Comparison of ENCODE assay signal across 9 cellular contexts in the genomic region with DNA sequence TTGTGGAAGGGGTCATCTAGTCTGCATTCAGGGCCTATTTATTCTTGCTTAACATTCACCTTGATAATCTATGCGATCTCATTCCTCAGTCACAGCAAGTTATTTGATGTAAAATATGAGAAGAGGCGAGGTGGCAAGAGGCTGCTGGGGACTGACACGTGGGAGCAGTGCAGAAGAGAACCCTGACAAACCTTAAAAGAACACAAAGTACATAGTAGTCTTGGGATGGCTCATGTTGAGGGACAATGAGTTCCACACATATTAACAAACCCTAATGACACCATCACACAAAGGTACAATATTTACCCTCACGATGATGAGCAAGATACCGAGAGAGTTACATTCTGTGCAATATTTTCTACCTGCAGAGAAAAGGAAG. TPM values are rescaled to one million over a fixed set of nuclear protein-coding genes. Genes with fewer than 3 reads are reported as not detected.
A peak's percentile ranks its signal among the peaks of the same experiment; 100 is the strongest.
DNase-seq lines count a peak whose midpoint lies in the region; ATAC-seq and TF ChIP-seq lines count a peak whose summit lies in the region.
"Had no signal": no experiment of that assay in that cellular context is flagged by ENCODE, and none has a peak within 500 bp of the region (broad histone marks: within the 10 kb centered on the region; RNA-seq: fewer than 3 reads in every experiment).

No MANE protein-coding gene starts in this region.

- H3K4me3 ChIP-seq in DOHH2 (ENCODE audit: low read length) (peak overlapping the region; percentile 64), PC-9 (no peak overlapping the region; the same call in 1 of the 2 replicates), gastrocnemius medialis (no peak overlapping the region)
- H3K4me3 ChIP-seq in effector memory CD4-positive, alpha-beta T cell (ENCODE audit: insufficient read depth, low read depth, low read length, poor library complexity, severe bottlenecking) = peak overlapping the region; percentile 33

- POLR2A ChIA-PET in PC-9 (lab: Charles Lee; ENCODE audit: unreplicated experiment) = interaction anchor here (0.7 to 1.3 kb wide), 3 partner anchors 50 to 158 kb away, joined by 4 to 6 read pairs (median 5); no protein-coding TSS in a partner anchor

- no peak for DNase-seq in PC-9
- no peak for DNase-seq in effector memory CD4-positive, alpha-beta T cell
- no peak for DNase-seq in gastrocnemius medialis
- DNase-seq in NCI-H446 treated with DMSO at 0.1 percent for 48 hours (lab: John Stamatoyannopoulos, UW) = no peak
- DNase-seq in NCI-H446 (lab: John Stamatoyannopoulos, UW) = no peak
- DNase-seq in DMS53 treated with DMSO at 0.1 percent for 48 hours (lab: John Stamatoyannopoulos, UW; ENCODE audit: unreplicated experiment) = no peak
- no peak for DNase-seq in dermis blood vessel endothelial cell
- DNase-seq: NCI-H774 had no signal

- peaks cover 51% of the 10 kb centered on the region for H3K79me2 ChIP-seq in DOHH2 (ENCODE audit: control insufficient read depth, low read length)
- peaks cover 88% of the 10 kb centered on the region for H3K79me2 ChIP-seq in PC-9 (ENCODE audit: low read depth)

- no peaks in the 10 kb centered on the region for H3K36me3 ChIP-seq in DOHH2 (ENCODE audit: control insufficient read depth, low read length)
- no peaks in the 10 kb centered on the region for H3K36me3 ChIP-seq in PC-9 (ENCODE audit: low read depth)
- H3K36me3 ChIP-seq in effector memory CD4-positive, alpha-beta T cell (ENCODE audit: control insufficient read depth, insufficient read depth, low read length) = no peaks in the 10 kb centered on the region
- H3K36me3 ChIP-seq in gastrocnemius medialis = no peaks in the 10 kb centered on the region

- peaks cover 83% of the 10 kb centered on the region for H3K4me1 ChIP-seq in DOHH2 (ENCODE audit: control insufficient read depth, low read length)
- peaks cover 92% of the 10 kb centered on the region for H3K4me1 ChIP-seq in PC-9 (replicated peaks; ENCODE audit: insufficient read depth)
- H3K4me1 ChIP-seq in effector memory CD4-positive, alpha-beta T cell (ENCODE audit: control insufficient read depth, insufficient read depth, low read length, poor library complexity, severe bottlenecking) = peaks cover 26% of the 10 kb centered on the region
- peaks cover 56 to 79% of the 10 kb centered on the region in 2 donors for H3K4me1 ChIP-seq in gastrocnemius medialis

- TF ChIP-seq CTCF in DOHH2 (IDR thresholded peaks at IDR 0.05; ENCODE audit: low read depth, low read length, poor library complexity, severe bottlenecking) (no peak), PC-9 (conservative IDR thresholded peaks at IDR 0.05) (no peak), gastrocnemius medialis (IDR thresholded peaks at IDR 0.05 in 4 of 5, conservative IDR thresholded peaks at IDR 0.05 in 1 of 5) (no peak)

- H3K27ac ChIP-seq in DOHH2 (ENCODE audit: low read depth, low read length) = peak overlapping the region; percentile 82
- peak overlapping the region; percentile 99 for H3K27ac ChIP-seq in PC-9
- H3K27ac ChIP-seq in effector memory CD4-positive, alpha-beta T cell (ENCODE audit: insufficient read depth, low read length, poor library complexity, severe bottlenecking) = no peak overlapping the region
- peak overlapping the region; percentile 75 to 81 (median 76) for H3K27ac ChIP-seq in gastrocnemius medialis

- H3K9me3 ChIP-seq in DOHH2 (ENCODE audit: control insufficient read depth, insufficient read depth, low read length) = no peaks in the 10 kb centered on the region
- no peaks in the 10 kb centered on the region for H3K9me3 ChIP-seq in PC-9 (ENCODE audit: insufficient read depth, low read depth)
- H3K9me3 ChIP-seq in effector memory CD4-positive, alpha-beta T cell (ENCODE audit: control insufficient read depth, low read length) = no peaks in the 10 kb centered on the region
- no peaks in the 10 kb centered on the region for H3K9me3 ChIP-seq in gastrocnemius medialis

- no peak for TF ChIP-seq POLR2A in gastrocnemius medialis (IDR thresholded peaks at IDR 0.05)

- no TSS peak for BruUV-seq in PC-9 (replicated peaks; lab: Mats Ljungman, UMichigan)

- in situ Hi-C loops in gastrocnemius medialis (cut with MboI; ENCODE audit: low sequenced_read_pairs in 4 of 4) = loop anchor here in 1 of 4 donors (10.0 kb wide), 1 partner anchor 48 kb away; no protein-coding TSS in a partner anchor

- H3K4me2 ChIP-seq in DOHH2 (ENCODE audit: low read length) (peak overlapping the region; percentile 77), PC-9 (peak overlapping the region; percentile 80)

- CTCF ChIA-PET in PC-9 (lab: Charles Lee) = interaction anchor here (1.1 kb wide), 1 partner anchor 36 kb away, joined by 3 read pairs; no protein-coding TSS in a partner anchor

- H3F3A ChIP-seq in DOHH2 (ENCODE audit: control insufficient read depth, insufficient read depth) (0 out of 2 replicates have a peak, but pooled peaks cover 10% of the 10 kb centered on the region), PC-9 (ENCODE audit: insufficient read depth, low read depth) (peaks cover 52% of the 10 kb centered on the region)

- intact Hi-C loops in PC-9 (cut with micrococcal nuclease; ENCODE audit: unreplicated experiment) (loop anchor here (2.0 kb wide), 3 partner anchors 48 to 156 kb away; no protein-coding TSS in a partner anchor), gastrocnemius medialis (cut with DNase I; ENCODE audit: low total_unique reads) (loop anchor here (2.0 kb wide), 1 partner anchor 54 kb away; no protein-coding TSS in a partner anchor)

- H3K9me2 ChIP-seq in DOHH2 (replicated peaks; ENCODE audit: control insufficient read depth, low read length) (no peaks in the 10 kb centered on the region), PC-9 (ENCODE audit: insufficient read depth) (no peaks in the 10 kb centered on the region)

- H3K27me3 ChIP-seq in DOHH2 (ENCODE audit: control insufficient read depth, low read length) (no peaks in the 10 kb centered on the region), PC-9 (ENCODE audit: insufficient read depth, low read depth) (no peaks in the 10 kb centered on the region), gastrocnemius medialis (no peaks in the 10 kb centered on the region)
- H3K27me3 ChIP-seq in effector memory CD4-positive, alpha-beta T cell (replicated peaks; ENCODE audit: control insufficient read depth, insufficient read depth, low read length, poor library complexity, severe bottlenecking) = no peaks in the 10 kb centered on the region

- H2AFZ ChIP-seq in PC-9 = no peak overlapping the region

- ATAC-seq in gastrocnemius medialis = peak in 1 of 2 donors; percentile 59

- no peaks in the 10 kb centered on the region for H4K20me1 ChIP-seq in DOHH2 (ENCODE audit: control insufficient read depth, insufficient read depth, low read depth, low read length)
- H4K20me1 ChIP-seq in PC-9 (ENCODE audit: insufficient read depth) = no peaks in the 10 kb centered on the region

RNA-seq across cellular contexts. Expression of a gene that starts 57.5 kb away (rescaled TPM):
- total RNA-seq in PC-9 (2021) (10.5 and 15.2 TPM in 2 replicates), gastrocnemius medialis (1 to 10 TPM in 3 of 4 donors, under 1 TPM in 1; 0.98 to 1.5 (median 1.4) TPM), dermis blood vessel endothelial cell (5.6 and 7.7 TPM in 2 replicates)

Comparison
In these comparisons a context has a peak if more than half of its experiments do, and no peak if none do; other contexts are left out.
1. H3K4me3 ChIP-seq: peak in DOHH2 (single experiment) and effector memory CD4-positive, alpha-beta T cell (single experiment); none in PC-9 (single experiment) and gastrocnemius medialis (0 of 4).